Comparison of ENCODE assay signal across 18 cellular contexts in the genomic region with DNA sequence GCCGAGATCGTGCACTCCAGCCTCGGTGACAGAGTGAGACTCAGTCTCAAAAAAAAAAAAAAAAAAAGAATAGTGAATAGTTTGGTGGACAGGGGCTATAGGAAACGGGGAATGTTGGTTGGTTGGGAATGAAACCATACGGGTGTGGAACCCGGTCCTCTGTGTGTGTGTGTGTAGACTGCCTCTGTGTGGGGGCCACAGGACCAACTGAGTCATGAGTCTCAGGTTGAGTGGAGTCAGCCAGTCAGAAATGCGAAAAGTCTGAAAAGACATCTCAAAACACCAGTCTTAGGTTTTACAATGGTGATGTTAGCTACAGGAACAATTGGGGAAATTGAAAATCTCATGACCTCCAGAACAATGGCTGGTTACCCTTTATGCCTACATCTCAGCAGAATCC. TPM values are rescaled to one million over a fixed set of nuclear protein-coding genes. Genes with fewer than 3 reads are reported as not detected.
DNase-seq lines count a peak whose midpoint lies in the region; ATAC-seq and TF ChIP-seq lines count a peak whose summit lies in the region.
"Had no signal": no experiment of that assay in that cellular context is flagged by ENCODE, and none has a peak within 500 bp of the region (broad histone marks: within the 10 kb centered on the region; RNA-seq: fewer than 3 reads in every experiment).

No MANE protein-coding gene starts in this region.

- H3K4me3 Mint-ChIP-seq in activated CD4-positive, alpha-beta T cell treated with anti-CD3 and anti-CD28 coated beads, Interleukin-2, amount 10 ng/mL, durations not matched to agents 7 days and 5 days: no peak overlapping the region
- peak overlapping the region; percentile 44 for H3K4me3 Mint-ChIP-seq in activated T-helper 17 cell treated with anti-CD3 and anti-CD28 coated beads, Interleukin-2, amount 50 U/mL, for 72 hours
- peak overlapping the region; percentile 20 for H3K4me3 Mint-ChIP-seq in stimulated activated naive CD8-positive, alpha-beta T cell treated with anti-CD3 and anti-CD28 coated beads, Interleukin-15, Interleukin-2, amounts not matched to agents 100 ng/mL and 50 ng/mL, for 24 hours
- no peak overlapping the region for H3K4me3 Mint-ChIP-seq in MCF 10A (ENCODE audit: unreplicated experiment)
- H3K4me3 Mint-ChIP-seq: CD4-positive, alpha-beta memory T cell had no signal

- no TSS peak for BruUV-seq in MCF 10A (replicated peaks; lab: Mats Ljungman, UMichigan)

- intact Hi-C loops in MCF 10A (cut with micrococcal nuclease): no loop called here

- peaks cover 6% of the 10 kb centered on the region for H3K4me1 Mint-ChIP-seq in activated CD4-positive, alpha-beta T cell treated with anti-CD3 and anti-CD28 coated beads, Interleukin-2, amount 10 ng/mL, durations not matched to agents 7 days and 5 days
- H3K4me1 Mint-ChIP-seq in activated T-helper 17 cell treated with anti-CD3 and anti-CD28 coated beads, Interleukin-2, amount 50 U/mL, for 72 hours: no peaks in the 10 kb centered on the region
- peaks cover 20% of the 10 kb centered on the region for H3K4me1 Mint-ChIP-seq in stimulated activated naive CD8-positive, alpha-beta T cell treated with anti-CD3 and anti-CD28 coated beads, Interleukin-15, Interleukin-2, amounts not matched to agents 100 ng/mL and 50 ng/mL, for 24 hours (ENCODE audit: low read depth)
- no peaks in the 10 kb centered on the region for H3K4me1 Mint-ChIP-seq in MCF 10A (ENCODE audit: insufficient read depth, unreplicated experiment)

- H3K9me3 Mint-ChIP-seq in activated CD4-positive, alpha-beta T cell treated with anti-CD3 and anti-CD28 coated beads, Interleukin-2, amount 10 ng/mL, durations not matched to agents 7 days and 5 days: no peaks in the 10 kb centered on the region
- no peaks in the 10 kb centered on the region for H3K9me3 Mint-ChIP-seq in activated T-helper 17 cell treated with anti-CD3 and anti-CD28 coated beads, Interleukin-2, amount 50 U/mL, for 72 hours
- no peaks in the 10 kb centered on the region for H3K9me3 Mint-ChIP-seq in stimulated activated naive CD8-positive, alpha-beta T cell treated with anti-CD3 and anti-CD28 coated beads, Interleukin-15, Interleukin-2, amounts not matched to agents 100 ng/mL and 50 ng/mL, for 24 hours
- H3K9me3 Mint-ChIP-seq in MCF 10A (ENCODE audit: unreplicated experiment): no peaks in the 10 kb centered on the region

- no peak for TF ChIP-seq CTCF in MCF 10A (IDR thresholded peaks at IDR 0.05; ENCODE audit: unreplicated experiment)

- H3K27ac Mint-ChIP-seq in activated CD4-positive, alpha-beta T cell treated with anti-CD3 and anti-CD28 coated beads, Interleukin-2, amount 10 ng/mL, durations not matched to agents 7 days and 5 days: peak overlapping the region; percentile 16
- peak overlapping the region; percentile 66 for H3K27ac Mint-ChIP-seq in activated T-helper 17 cell treated with anti-CD3 and anti-CD28 coated beads, Interleukin-2, amount 50 U/mL, for 72 hours
- H3K27ac Mint-ChIP-seq in stimulated activated naive CD8-positive, alpha-beta T cell treated with anti-CD3 and anti-CD28 coated beads, Interleukin-15, Interleukin-2, amounts not matched to agents 100 ng/mL and 50 ng/mL, for 24 hours: peak overlapping the region; percentile 71
- H3K27ac Mint-ChIP-seq in MCF 10A (ENCODE audit: low read depth, unreplicated experiment): no peak overlapping the region
- H3K27ac Mint-ChIP-seq: CD4-positive, alpha-beta memory T cell had no signal

- no peak for DNase-seq in activated CD4-positive, alpha-beta T cell treated with anti-CD3 and anti-CD28 coated beads, Interleukin-2, amount 10 ng/mL, durations not matched to agents 7 days and 5 days
- no peak for DNase-seq in activated CD4-positive, alpha-beta T cell treated with anti-CD3 and anti-CD28 coated beads, Interleukin-2, amount 50 U/mL, for 4 hours
- peak; percentile 57 for DNase-seq in stimulated activated CD4-positive, alpha-beta T cell treated with anti-CD3 and anti-CD28 coated beads, Interleukin-15, amount 100 ng/mL, for 24 hours
- no peak for DNase-seq in stimulated activated CD4-positive, alpha-beta T cell treated with anti-CD3 and anti-CD28 coated beads, Interleukin-2, amount 100 ng/mL, for 48 hours
- no peak for DNase-seq in MCF 10A (ENCODE audit: unreplicated experiment)
- DNase-seq: ACHN; CD4-positive, alpha-beta memory T cell; DMS79 treated with DMSO at 0.1 percent for 48 hours; KG1; NCI-H1105 treated with DMSO at 0.1 percent for 48 hours; NCI-H187 treated with DMSO at 0.1 percent for 48 hours; NCI-H2171; NCI-H446 treated with DMSO at 0.1 percent for 48 hours; NCI-H748 treated with DMSO at 0.1 percent for 48 hours; PC-3 had no signal

- CTCF ChIA-PET in activated CD4-positive, alpha-beta T cell treated with anti-CD3 and anti-CD28 coated beads, Interleukin-2, amount 10 ng/mL, durations not matched to agents 7 days and 5 days (lab: Charles Lee): interaction anchor here (1.0 kb wide), 1 partner anchor 31 kb away, joined by 3 read pairs; no protein-coding TSS in a partner anchor
- CTCF ChIA-PET in MCF 10A (lab: Yijun Ruan, JAX): interaction anchor here (0.7 to 0.8 kb wide), 2 partner anchors 93 to 94 kb away, joined by 3 read pairs; no protein-coding TSS in a partner anchor

- no peaks in the 10 kb centered on the region for H3K27me3 Mint-ChIP-seq in activated CD4-positive, alpha-beta T cell treated with anti-CD3 and anti-CD28 coated beads, Interleukin-2, amount 10 ng/mL, durations not matched to agents 7 days and 5 days
- no peaks in the 10 kb centered on the region for H3K27me3 Mint-ChIP-seq in activated T-helper 17 cell treated with anti-CD3 and anti-CD28 coated beads, Interleukin-2, amount 50 U/mL, for 72 hours
- H3K27me3 Mint-ChIP-seq in stimulated activated naive CD8-positive, alpha-beta T cell treated with anti-CD3 and anti-CD28 coated beads, Interleukin-15, Interleukin-2, amounts not matched to agents 100 ng/mL and 50 ng/mL, for 24 hours: no peaks in the 10 kb centered on the region
- no peaks in the 10 kb centered on the region for H3K27me3 Mint-ChIP-seq in MCF 10A (ENCODE audit: insufficient read depth, unreplicated experiment)
- H3K27me3 Mint-ChIP-seq: CD4-positive, alpha-beta memory T cell had no signal

- ATAC-seq in activated T-helper 17 cell treated with anti-CD3 and anti-CD28 coated beads, Interleukin-2, amount 50 U/mL, for 72 hours (replicated peaks): peak; percentile 98
- ATAC-seq: PC-3 had no signal

- H3K36me3 Mint-ChIP-seq in activated CD4-positive, alpha-beta T cell treated with anti-CD3 and anti-CD28 coated beads, Interleukin-2, amount 10 ng/mL, durations not matched to agents 7 days and 5 days (ENCODE audit: low read depth): no peaks in the 10 kb centered on the region
- no peaks in the 10 kb centered on the region for H3K36me3 Mint-ChIP-seq in activated T-helper 17 cell treated with anti-CD3 and anti-CD28 coated beads, Interleukin-2, amount 50 U/mL, for 72 hours (ENCODE audit: low read depth)
- no peaks in the 10 kb centered on the region for H3K36me3 Mint-ChIP-seq in stimulated activated naive CD8-positive, alpha-beta T cell treated with anti-CD3 and anti-CD28 coated beads, Interleukin-15, Interleukin-2, amounts not matched to agents 100 ng/mL and 50 ng/mL, for 24 hours (ENCODE audit: low read depth)
- H3K36me3 Mint-ChIP-seq in MCF 10A (ENCODE audit: insufficient read depth, unreplicated experiment): no peaks in the 10 kb centered on the region
- H3K36me3 Mint-ChIP-seq: CD4-positive, alpha-beta memory T cell had no signal

- POLR2A ChIA-PET in activated CD4-positive, alpha-beta T cell treated with anti-CD3 and anti-CD28 coated beads, Interleukin-2, amount 10 ng/mL, durations not matched to agents 7 days and 5 days (lab: Charles Lee): no interaction called here
- POLR2A ChIA-PET in MCF 10A (lab: Yijun Ruan, JAX): no interaction called here

RNA-seq across cellular contexts. Expression of a gene that starts 44.5 kb away (rescaled TPM):
- total RNA-seq in activated CD4-positive, alpha-beta T cell treated with anti-CD3 and anti-CD28 coated beads, Interleukin-2, amount 10 ng/mL, durations not matched to agents 7 days and 5 days: not detected
- total RNA-seq in activated T-helper 17 cell treated with anti-CD3 and anti-CD28 coated beads, Interleukin-2, amount 50 U/mL, for 72 hours: not detected
- not detected in 2 replicates for total RNA-seq in MCF 10A (2022)
- total RNA-seq: CD4-positive, alpha-beta memory T cell; M059J; PC-3 had no signal

RNA-seq across cellular contexts. Expression of a gene that starts 49.6 kb away (rescaled TPM):
- not detected for total RNA-seq in activated CD4-positive, alpha-beta T cell treated with anti-CD3 and anti-CD28 coated beads, Interleukin-2, amount 10 ng/mL, durations not matched to agents 7 days and 5 days
- total RNA-seq in activated T-helper 17 cell treated with anti-CD3 and anti-CD28 coated beads, Interleukin-2, amount 50 U/mL, for 72 hours: not detected
- total RNA-seq in MCF 10A (2022): not detected in 2 replicates
- total RNA-seq: CD4-positive, alpha-beta memory T cell; M059J had no signal

Comparison
In these comparisons a context has a peak if more than half of its experiments do, and no peak if none do; other contexts are left out.
1. H3K4me3 Mint-ChIP-seq: peak in activated T-helper 17 cell treated with anti-CD3 and anti-CD28 coated beads, Interleukin-2, amount 50 U/mL, for 72 hours (single experiment) and stimulated activated naive CD8-positive, alpha-beta T cell treated with anti-CD3 and anti-CD28 coated beads, Interleukin-15, Interleukin-2, amounts not matched to agents 100 ng/mL and 50 ng/mL, for 24 hours (single experiment); none in activated CD4-positive, alpha-beta T cell treated with anti-CD3 and anti-CD28 coated beads, Interleukin-2, amount 10 ng/mL, durations not matched to agents 7 days and 5 days (single experiment) and MCF 10A (single experiment).